Comparison of ENCODE assay signal across 8 cellular contexts in genomic region chr6:138988469-138988834, GRCh38. TPM values are rescaled to one million over a fixed set of nuclear protein-coding genes. Genes with fewer than 3 reads are reported as not detected.
DNase-seq lines count a peak whose midpoint lies in the region; ATAC-seq and TF ChIP-seq lines count a peak whose summit lies in the region.

No MANE protein-coding gene starts in this region.

- in situ Hi-C loops in ACHN (cut with HindIII; ENCODE audit: low pct_ligation_motif_present, low pct_unique_long_range_greater_than_20kb, low sequenced_read_pairs) = no loop called here

- no peaks in the 10 kb centered on the region for H3K9me2 ChIP-seq in HCT116 (ENCODE audit: insufficient read depth)

- peaks cover 16 to 36% of the 10 kb centered on the region in 2 experiments; a peak in 3 of 4 replicates for H3K4me1 ChIP-seq in HCT116 (ENCODE audit: control insufficient read depth in 1 of 2, insufficient read depth in 2 of 2, low read length in 2 of 2)

- RAD21 ChIA-PET in HCT116 (lab: Charles Lee; ENCODE audit: low non-redundant PET in 1 of 2, low total read pairs in 2 of 2, uncharacterized antibody in 2 of 2, unreplicated experiment in 2 of 2) = no interaction called here

- no peaks in the 10 kb centered on the region for H3K36me3 ChIP-seq in HCT116 (ENCODE audit: control insufficient read depth in 1 of 2, insufficient read depth in 2 of 2, low read length in 2 of 2)

- H2AFZ ChIP-seq in HCT116 (ENCODE audit: low read depth, low read length, poor library complexity, severe bottlenecking) = peak overlapping the region; percentile 33

- no peaks in the 10 kb centered on the region; the same call in 1 of the 2 replicates for H4K20me1 ChIP-seq in HCT116 (ENCODE audit: insufficient read depth)

- POLR2A ChIA-PET in HCT116 (lab: Charles Lee) = no interaction called here

- DNase-seq in HCT116 (ENCODE audit: low read depth, low spot score) (no peak), NCI-H524 treated with DMSO at 0.1 percent for 48 hours (lab: John Stamatoyannopoulos, UW) (peak; percentile 67), dorsolateral prefrontal cortex (peak in 1 of 10 donors; percentile 17), omental fat pad (ENCODE audit: low spot score) (no peak), posterior cingulate gyrus (no peak), ACHN (no peak), superior temporal gyrus (ENCODE audit: extremely low spot score) (no peak)

- TF ChIP-seq CTCF in HCT116 (IDR thresholded peaks at IDR 0.05 in 2 of 3, conservative IDR thresholded peaks at IDR 0.05 in 1 of 3; ENCODE audit: borderline replicate concordance in 1 of 3, insufficient read depth in 1 of 3, low read depth in 2 of 3, low read length in 2 of 3) (no peak), dorsolateral prefrontal cortex (IDR thresholded peaks at IDR 0.05 in 54 of 56, conservative IDR thresholded peaks at IDR 0.05 in 2 of 56; ENCODE audit: low read depth in 1 of 56, partially characterized antibody in 56 of 56) (peak in 23 of 56 donors; percentile 0 to 63 (median 8)), omental fat pad (IDR thresholded peaks at IDR 0.05) (no peak)

- TSS peak; percentile 71 for BruUV-seq in HCT116 (replicated peaks; lab: Mats Ljungman, UMichigan)

- TF ChIP-seq POLR2A in HCT116 (IDR thresholded peaks at IDR 0.05; ENCODE audit: borderline replicate concordance, extremely low read depth, insufficient read depth, insufficient read length) = no peak

- no peaks in the 10 kb centered on the region for H3K27me3 ChIP-seq in HCT116 (ENCODE audit: insufficient read depth, low read length)
- H3K27me3 ChIP-seq in dorsolateral prefrontal cortex = no peaks in the 10 kb centered on the region

- peak overlapping the region; percentile 81 to 83 for H3K4me3 ChIP-seq in HCT116 (replicated peaks in 1 of 2; ENCODE audit: low read depth in 1 of 2, low read length in 2 of 2)
- peak overlapping the region; percentile 62 to 98 (median 89) for H3K4me3 ChIP-seq in dorsolateral prefrontal cortex

- CTCF ChIA-PET in HCT116 (lab: Charles Lee) = interaction anchor here (1.4 kb wide), 1 partner anchor 376 kb away, joined by 3 read pairs; no protein-coding TSS in a partner anchor

- H3K9ac ChIP-seq in HCT116 (ENCODE audit: low read length) = peak overlapping the region; percentile 88

- ATAC-seq in GM18508 (IDR thresholded peaks at IDR 0.05; ENCODE audit: insufficient read depth, unreplicated experiment) (peak; percentile 9), HCT116 (peak; percentile 39), omental fat pad (ENCODE audit: low FRiP score) (peak; percentile 11)

- H3K4me2 ChIP-seq in HCT116 (ENCODE audit: low read length) = peak overlapping the region; percentile 77

- no peak for TF ChIP-seq RAD21 in HCT116 (IDR thresholded peaks at IDR 0.05; ENCODE audit: low read depth)

- H3K79me2 ChIP-seq in HCT116 (ENCODE audit: insufficient read depth, low read length) = peaks cover 44% of the 10 kb centered on the region

- no peaks in the 10 kb centered on the region for H3K9me3 ChIP-seq in HCT116 (ENCODE audit: control insufficient read depth in 1 of 2, insufficient read depth in 1 of 2, low read depth in 1 of 2, low read length in 2 of 2)

- H3K27ac ChIP-seq in HCT116 (ENCODE audit: low read depth, low read length) = peak overlapping the region; percentile 72; the same call in 1 of the 2 replicates
- H3K27ac ChIP-seq in dorsolateral prefrontal cortex = peak overlapping the region in 58 of 59 donors; percentile 18 to 96 (median 86)

- intact Hi-C loops in HCT116 (cut with micrococcal nuclease) (loop anchor here (1.0 to 10.0 kb wide), 3 partner anchors 40 to 376 kb away; partner anchors contain the start of gene ABRACL), dorsolateral prefrontal cortex (cut with DNase I) (loop anchor here (2.0 to 10.0 kb wide), 6 partner anchors 39 to 384 kb away; partner anchors contain the start of genes HECA (in 2 of the 2), ABRACL (in 1 of the 2) and CITED2 (in 1 of the 2)), posterior cingulate gyrus (cut with DNase I) (loop anchor here (1.0 to 5.0 kb wide), 3 partner anchors 148 to 379 kb away; no protein-coding TSS in a partner anchor)

TF ChIP-seq in HCT116, 20 proteins besides CTCF, POLR2A, EP300 and RAD21:
- TF ChIP-seq EGR1 (IDR thresholded peaks at IDR 0.05; ENCODE audit: low read depth) (peak; percentile 16; the same call in 1 of the 2 replicates), SRF (IDR thresholded peaks at IDR 0.05; ENCODE audit: low read depth) (no peak; the same call in 1 of the 2 replicates), TCF7L2 (IDR thresholded peaks at IDR 0.05; ENCODE audit: borderline replicate concordance, extremely low read depth, insufficient read depth, insufficient read length) (no peak)
- TF ChIP-seq, protein P1, sequence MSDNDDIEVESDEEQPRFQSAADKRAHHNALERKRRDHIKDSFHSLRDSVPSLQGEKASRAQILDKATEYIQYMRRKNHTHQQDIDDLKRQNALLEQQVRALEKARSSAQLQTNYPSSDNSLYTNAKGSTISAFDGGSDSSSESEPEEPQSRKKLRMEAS (IDR thresholded peaks at IDR 0.05) = peak; percentile 14; the same call in 1 of the 2 replicates
TF ChIP-seq in HCT116: peak in this region for 2.

RNA-seq across cellular contexts. Expression of gene REPS1, which starts 0.4 kb away (rescaled TPM):
- total RNA-seq in HCT116 (2021; ENCODE audit: unreplicated experiment) = 52.7 TPM
- 33.6 and 41.1 TPM in 2 replicates for polyA plus RNA-seq in HCT116 (2012)
- 100 to 1,000 TPM in 42 of 120 experiments, 10 to 100 TPM in 78; 61.3 to 151 (median 92.9) TPM for total RNA-seq in dorsolateral prefrontal cortex
- 10 to 100 TPM; 25.2 to 46.0 (median 35.9) TPM for total RNA-seq in omental fat pad

RNA-seq across cellular contexts. Expression of gene ABRACL, which starts 40.1 kb away (rescaled TPM):
- total RNA-seq in HCT116 (2021; ENCODE audit: unreplicated experiment) (47.4 TPM), dorsolateral prefrontal cortex (10 to 100 TPM in 101 of 120 experiments, 1 to 10 TPM in 19; 2.9 to 23.0 (median 14.4) TPM), omental fat pad (10 to 100 TPM in 3 of 4 donors, 1 to 10 TPM in 1; 6.1 to 20.8 (median 17.3) TPM)
- 22.7 and 28.4 TPM in 2 replicates for polyA plus RNA-seq in HCT116 (2012)
